11 cellular contexts compared by ENCODE assay signal in genomic region chr5:159451197-159452052, GRCh38.
DNase-seq lines count a peak whose midpoint lies in the region; ATAC-seq and TF ChIP-seq lines count a peak whose summit lies in the region.
"Had no signal": no experiment of that assay in that cellular context is flagged by ENCODE, and none has a peak within 500 bp of the region (broad histone marks: within the 10 kb centered on the region; RNA-seq: fewer than 3 reads in every experiment).

No MANE protein-coding gene starts in this region.

- H3K4me3 Mint-ChIP-seq in Caco-2 (ENCODE audit: unreplicated experiment) = no peak overlapping the region
- H3K4me3 Mint-ChIP-seq: T-helper 1 cell treated with Interleukin-12 subunit alpha and Interleukin-12 subunit beta and Interleukin-4 antibody, amounts not matched to agents 30 μg/mL and 1 μg/mL, for 36 hours had no signal

- no TSS peak for BruUV-seq in Caco-2 (replicated peaks; lab: Mats Ljungman, UMichigan)

- H3K27ac ChIP-seq in right lobe of liver = no peak overlapping the region
- H3K27ac ChIP-seq in vagina = peak overlapping the region; percentile 43
- H3K27ac ChIP-seq: BLaER1 treated with 17β-estradiol and CSF1 and Interleukin-3, amounts not matched to agents 10 nM and 100 nM had no signal

- no peak overlapping the region for H3K27ac Mint-ChIP-seq in Caco-2 (ENCODE audit: unreplicated experiment)
- H3K27ac Mint-ChIP-seq: activated naive CD4-positive, alpha-beta T cell treated with anti-CD3 and anti-CD28 coated beads, Interleukin-2, amount 50 U/mL, for 72 hours; T-helper 1 cell treated with Interleukin-12 subunit alpha and Interleukin-12 subunit beta and Interleukin-4 antibody, amounts not matched to agents 30 μg/mL and 1 μg/mL, for 36 hours had no signal

- H3K9me3 Mint-ChIP-seq in Caco-2 (ENCODE audit: unreplicated experiment) = no peaks in the 10 kb centered on the region
- H3K9me3 Mint-ChIP-seq: activated naive CD4-positive, alpha-beta T cell treated with anti-CD3 and anti-CD28 coated beads, Interleukin-2, amount 50 U/mL, for 72 hours; T-helper 1 cell treated with Interleukin-12 subunit alpha and Interleukin-12 subunit beta and Interleukin-4 antibody, amounts not matched to agents 30 μg/mL and 1 μg/mL, for 36 hours had no signal

- peaks cover 7% of the 10 kb centered on the region for H3K4me1 Mint-ChIP-seq in Caco-2 (ENCODE audit: low read depth, unreplicated experiment)

- no peak for TF ChIP-seq CTCF in choroid plexus epithelial cell (conservative IDR thresholded peaks at IDR 0.05; ENCODE audit: low read depth, low read length)
- TF ChIP-seq CTCF in right lobe of liver (IDR thresholded peaks at IDR 0.05) = no peak
- no peak for TF ChIP-seq CTCF in vagina (IDR thresholded peaks at IDR 0.05)
- no peak for TF ChIP-seq CTCF in Caco-2 (IDR thresholded peaks at IDR 0.05; ENCODE audit: insufficient read depth in 1 of 2, low read depth in 1 of 2, low read length in 1 of 2, severe bottlenecking in 1 of 2, unreplicated experiment in 1 of 2)

- H3K27me3 ChIP-seq in right lobe of liver (no peaks in the 10 kb centered on the region), vagina (no peaks in the 10 kb centered on the region), Caco-2 (replicated peaks; ENCODE audit: control insufficient read depth, insufficient read depth, low read length) (no peaks in the 10 kb centered on the region)

- no peaks in the 10 kb centered on the region for H3K4me1 ChIP-seq in right lobe of liver
- no peaks in the 10 kb centered on the region for H3K4me1 ChIP-seq in vagina
- H3K4me1 ChIP-seq in Caco-2 = peaks cover 9% of the 10 kb centered on the region; the same call in 1 of the 2 replicates

- POLR2A ChIA-PET in Caco-2 (lab: Charles Lee) = interaction anchor here (0.6 kb wide), 1 partner anchor 744 kb away, joined by 3 read pairs; no protein-coding TSS in a partner anchor

- H3K36me3 Mint-ChIP-seq in Caco-2 (ENCODE audit: insufficient read depth, unreplicated experiment) = no peaks in the 10 kb centered on the region
- H3K36me3 Mint-ChIP-seq: activated naive CD4-positive, alpha-beta T cell treated with anti-CD3 and anti-CD28 coated beads, Interleukin-2, amount 50 U/mL, for 72 hours had no signal

- no peaks in the 10 kb centered on the region for H3K9me3 ChIP-seq in right lobe of liver
- H3K9me3 ChIP-seq in vagina = no peaks in the 10 kb centered on the region
- no peaks in the 10 kb centered on the region for H3K9me3 ChIP-seq in Caco-2
- H3K9me3 ChIP-seq: BLaER1 treated with 17β-estradiol and CSF1 and Interleukin-3, amounts not matched to agents 10 nM and 100 nM had no signal

- 64% methylated on average over 12 of the region's 13 CpGs for WGBS in right lobe of liver (ENCODE audit: insufficient coverage, low coverage, low lambda C conversion rate, missing lambda C conversion rate)

- ATAC-seq in right lobe of liver = peak in 3 of 4 donors; percentile 25 to 84 (median 35)

- H3K27me3 Mint-ChIP-seq in Caco-2 (ENCODE audit: insufficient read depth, unreplicated experiment) = no peaks in the 10 kb centered on the region

- peak; percentile 51 for DNase-seq in activated CD8-positive, alpha-beta memory T cell treated with anti-CD3 and anti-CD28 coated beads for 24 hours
- no peak for DNase-seq in activated CD8-positive, alpha-beta memory T cell treated with anti-CD3 and anti-CD28 coated beads, Interleukin-2, amount 50 U/mL, for 4 hours
- DNase-seq in choroid plexus epithelial cell (ENCODE audit: low read depth) (peak; percentile 96), right lobe of liver (no peak), vagina (ENCODE audit: extremely low spot score in 2 of 2) (peak in 1 of 2 donors; percentile 91), NCI-H2171 treated with DMSO at 0.1 percent for 48 hours (lab: John Stamatoyannopoulos, UW) (no peak), Caco-2 (no peak), MV-4-11 (lab: John Stamatoyannopoulos, UW) (no peak)

- no peak for TF ChIP-seq POLR2A in right lobe of liver (IDR thresholded peaks at IDR 0.05)
- no peak for TF ChIP-seq POLR2A in vagina (IDR thresholded peaks at IDR 0.05)

- no peak overlapping the region for H3K4me3 ChIP-seq in choroid plexus epithelial cell (ENCODE audit: low read depth, low read length)
- no peak overlapping the region for H3K4me3 ChIP-seq in right lobe of liver
- no peak overlapping the region for H3K4me3 ChIP-seq in vagina
- no peak overlapping the region for H3K4me3 ChIP-seq in Caco-2 (ENCODE audit: low read depth, low read length)
- H3K4me3 ChIP-seq: BLaER1 treated with 17β-estradiol and CSF1 and Interleukin-3, amounts not matched to agents 10 nM and 100 nM had no signal

- CTCF ChIA-PET in Caco-2 (lab: Charles Lee) = interaction anchor here (1.2 kb wide), 1 partner anchor 9 kb away, joined by 3 read pairs; no protein-coding TSS in a partner anchor

- H3K36me3 ChIP-seq in right lobe of liver (no peaks in the 10 kb centered on the region), vagina (no peaks in the 10 kb centered on the region), Caco-2 (ENCODE audit: control insufficient read depth, insufficient read depth, low read length) (no peaks in the 10 kb centered on the region)
- H3K36me3 ChIP-seq: BLaER1 treated with 17β-estradiol and CSF1 and Interleukin-3, amounts not matched to agents 10 nM and 100 nM had no signal

- intact Hi-C loops in right lobe of liver (cut with DNase I) = no loop called here
- intact Hi-C loops in vagina (cut with DNase I) = loop anchor here (10.0 kb wide), 1 partner anchor 313 kb away; no protein-coding TSS in a partner anchor
- intact Hi-C loops in Caco-2 (cut with micrococcal nuclease; ENCODE audit: unreplicated experiment) = no loop called here

Comparison
In these comparisons a context has a peak if more than half of its experiments do, and no peak if none do; other contexts are left out.
1. DNase-seq: peak in activated CD8-positive, alpha-beta memory T cell treated with anti-CD3 and anti-CD28 coated beads for 24 hours (single experiment) and choroid plexus epithelial cell (single experiment); none in activated CD8-positive, alpha-beta memory T cell treated with anti-CD3 and anti-CD28 coated beads, Interleukin-2, amount 50 U/mL, for 4 hours (single experiment), right lobe of liver (0 of 3), NCI-H2171 treated with DMSO at 0.1 percent for 48 hours (single experiment), Caco-2 (0 of 2) and MV-4-11 (single experiment).